Comparison of ENCODE assay signal across 8 cellular contexts in genomic region chr14:66507181-66507721, GRCh38. TPM values are rescaled to one million over a fixed set of nuclear protein-coding genes. Genes with fewer than 3 reads are reported as not detected.
DNase-seq lines count a peak whose midpoint lies in the region; ATAC-seq, FAIRE-seq and TF ChIP-seq lines count a peak whose summit lies in the region.

No MANE protein-coding gene starts in this region.

- peak overlapping the region; percentile 71 for H3K27ac ChIP-seq in mesodermal cell (ENCODE audit: low read depth, low read length, severe bottlenecking)

- no peak for TF ChIP-seq CTCF in chondrocyte (IDR thresholded peaks at IDR 0.05)
- TF ChIP-seq CTCF in GM10248 (IDR thresholded peaks at IDR 0.05; ENCODE audit: control extremely low read depth, extremely low read depth, low read depth, missing control alignments): no peak

- DNase-seq in activated T-cell treated with anti-CD3 and anti-CD28 coated beads, Interleukin-2, amount 50 U/mL, for 72 hours: peak in 1 of 2 donors; percentile 37
- DNase-seq in activated T-cell treated with anti-CD3 and anti-CD28 coated beads for 4 hours: no peak
- DNase-seq in NOMO-1 treated with DMSO at 0.1 percent for 48 hours (lab: John Stamatoyannopoulos, UW; ENCODE audit: unreplicated experiment): peak; percentile 35
- no peak for DNase-seq in chondrocyte (ENCODE audit: low spot score)
- DNase-seq in frontal cortex (ENCODE audit: low spot score in 2 of 2): no peak
- no peak for DNase-seq in GM10248 (ENCODE audit: extremely low spot score)

- H3K4me3 ChIP-seq in mesodermal cell (ENCODE audit: extremely low read depth, insufficient read depth, low read length, poor library complexity, severe bottlenecking): peak overlapping the region; percentile 90

- peak overlapping the region; percentile 43 for H3K27ac Mint-ChIP-seq in activated T-cell treated with anti-CD3 and anti-CD28 coated beads, Interleukin-2, amount 50 U/mL, for 72 hours
- H3K27ac Mint-ChIP-seq in chondrocyte (ENCODE audit: unreplicated experiment): peak overlapping the region; percentile 98

- no peaks in the 10 kb centered on the region for H3K36me3 ChIP-seq in mesodermal cell (ENCODE audit: control insufficient read depth, insufficient read depth, low read length)

- no peak for FAIRE-seq in frontal cortex (lab: Jason Lieb, UNC)

- 18 to 24% methylated on average over 22 of the region's 23 CpGs for WGBS in mesodermal cell (ENCODE audit: insufficient coverage in 2 of 2), 2 experiments

- no peaks in the 10 kb centered on the region for H3K4me1 ChIP-seq in mesodermal cell (ENCODE audit: control insufficient read depth, insufficient read depth, low read length, poor library complexity, severe bottlenecking)

- no peaks in the 10 kb centered on the region for H3K9me3 ChIP-seq in mesodermal cell (ENCODE audit: control insufficient read depth, low read length)

- ATAC-seq in activated T-cell treated with anti-CD3 and anti-CD28 coated beads, Interleukin-2, amount 50 U/mL, for 72 hours (replicated peaks in 1 of 2): peak; percentile 39 to 46
- peak; percentile 21 for ATAC-seq in HG02885 (IDR thresholded peaks at IDR 0.05; ENCODE audit: poor library complexity, unreplicated experiment)

- POLR2A ChIA-PET in GM10248 (lab: Yijun Ruan, JAX): interaction anchor here (0.9 to 1.2 kb wide), 4 partner anchors 9 to 852 kb away, joined by 3 to 4 read pairs (median 4); partner anchors contain the start of gene ATP6V1D

- H3K27me3 Mint-ChIP-seq in activated T-cell treated with anti-CD3 and anti-CD28 coated beads, Interleukin-2, amount 50 U/mL, for 72 hours (ENCODE audit: low read depth): peaks cover 20% of the 10 kb centered on the region
- no peaks in the 10 kb centered on the region for H3K27me3 Mint-ChIP-seq in chondrocyte (ENCODE audit: low read depth)

- H3K4me1 Mint-ChIP-seq in activated T-cell treated with anti-CD3 and anti-CD28 coated beads, Interleukin-2, amount 50 U/mL, for 72 hours (ENCODE audit: low read depth): peaks cover 32% of the 10 kb centered on the region
- peaks cover 15% of the 10 kb centered on the region for H3K4me1 Mint-ChIP-seq in chondrocyte (ENCODE audit: low read depth)

- H3K36me3 Mint-ChIP-seq in activated T-cell treated with anti-CD3 and anti-CD28 coated beads, Interleukin-2, amount 50 U/mL, for 72 hours (ENCODE audit: insufficient read depth in 2 of 2): no peaks in the 10 kb centered on the region
- H3K36me3 Mint-ChIP-seq in chondrocyte (ENCODE audit: low read depth): no peaks in the 10 kb centered on the region

- H3K4me3 Mint-ChIP-seq in activated T-cell treated with anti-CD3 and anti-CD28 coated beads, Interleukin-2, amount 50 U/mL, for 72 hours: peak overlapping the region; percentile 81 to 97
- peak overlapping the region; percentile 78 for H3K4me3 Mint-ChIP-seq in chondrocyte (ENCODE audit: unreplicated experiment)

- CTCF ChIA-PET in GM10248 (lab: Yijun Ruan, JAX): interaction anchor here (1.1 to 3.2 kb wide), 5 partner anchors 9 to 853 kb away, joined by 3 to 22 read pairs (median 6); partner anchors contain the start of genes ATP6V1D and EIF2S1

- no peaks in the 10 kb centered on the region for H3K9me3 Mint-ChIP-seq in activated T-cell treated with anti-CD3 and anti-CD28 coated beads, Interleukin-2, amount 50 U/mL, for 72 hours
- no peaks in the 10 kb centered on the region for H3K9me3 Mint-ChIP-seq in chondrocyte (ENCODE audit: low read depth)

RNA-seq across cellular contexts. Expression of gene GPHN, which starts 0.7 kb away (rescaled TPM):
- total RNA-seq in activated T-cell treated with anti-CD3 and anti-CD28 coated beads, Interleukin-2, amount 50 U/mL, for 72 hours: 10 to 100 TPM; 18.1 to 21.2 TPM
- 12.4 to 25.0 TPM (median 17.5 TPM) in 3 replicates for total RNA-seq in chondrocyte
- 21.3 TPM for polyA plus RNA-seq in mesodermal cell (2013, experiment 1 of 2)
- 23.7 TPM for polyA plus RNA-seq in mesodermal cell (2013, experiment 2 of 2)
- total RNA-seq in frontal cortex: 102 TPM

RNA-seq across cellular contexts. Expression of gene CCDC196, which starts 21.1 kb away (rescaled TPM):
- total RNA-seq in activated T-cell treated with anti-CD3 and anti-CD28 coated beads, Interleukin-2, amount 50 U/mL, for 72 hours: not detected
- total RNA-seq in chondrocyte (not detected in 3 replicates), frontal cortex (not detected)
- polyA plus RNA-seq in mesodermal cell (2013, experiment 1 of 2): not detected
- not detected for polyA plus RNA-seq in mesodermal cell (2013, experiment 2 of 2)
